1 cellular context compared by ENCODE assay signal in the genomic region with DNA sequence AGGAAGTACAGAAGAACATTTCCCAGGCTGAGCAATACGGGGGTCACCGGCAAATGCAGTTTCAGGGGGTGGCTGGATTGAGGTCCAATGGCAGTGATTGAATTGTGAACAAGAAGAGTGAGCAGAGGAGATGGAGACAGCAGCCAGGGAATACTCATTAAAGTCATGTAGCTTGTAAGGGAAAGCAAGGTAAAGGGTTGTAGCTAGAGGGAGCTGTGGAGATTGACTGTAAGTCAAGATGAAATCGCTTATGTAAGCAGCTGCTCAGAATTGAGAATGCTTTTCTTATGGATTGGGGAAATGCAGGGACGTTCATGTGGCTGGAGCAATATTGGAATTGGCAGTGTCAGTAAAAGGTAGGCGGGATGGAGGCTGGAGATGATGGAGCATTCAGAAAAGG.
TF ChIP-seq lines count a peak whose summit lies in the region.

No MANE protein-coding gene starts in this region.

TF ChIP-seq in GM23338, 12 proteins besides CTCF, POLR2A, EP300 and RAD21 (continued from another document):
- TF ChIP-seq ETS1 (IDR thresholded peaks at IDR 0.05): no peak
